In the genomic region with DNA sequence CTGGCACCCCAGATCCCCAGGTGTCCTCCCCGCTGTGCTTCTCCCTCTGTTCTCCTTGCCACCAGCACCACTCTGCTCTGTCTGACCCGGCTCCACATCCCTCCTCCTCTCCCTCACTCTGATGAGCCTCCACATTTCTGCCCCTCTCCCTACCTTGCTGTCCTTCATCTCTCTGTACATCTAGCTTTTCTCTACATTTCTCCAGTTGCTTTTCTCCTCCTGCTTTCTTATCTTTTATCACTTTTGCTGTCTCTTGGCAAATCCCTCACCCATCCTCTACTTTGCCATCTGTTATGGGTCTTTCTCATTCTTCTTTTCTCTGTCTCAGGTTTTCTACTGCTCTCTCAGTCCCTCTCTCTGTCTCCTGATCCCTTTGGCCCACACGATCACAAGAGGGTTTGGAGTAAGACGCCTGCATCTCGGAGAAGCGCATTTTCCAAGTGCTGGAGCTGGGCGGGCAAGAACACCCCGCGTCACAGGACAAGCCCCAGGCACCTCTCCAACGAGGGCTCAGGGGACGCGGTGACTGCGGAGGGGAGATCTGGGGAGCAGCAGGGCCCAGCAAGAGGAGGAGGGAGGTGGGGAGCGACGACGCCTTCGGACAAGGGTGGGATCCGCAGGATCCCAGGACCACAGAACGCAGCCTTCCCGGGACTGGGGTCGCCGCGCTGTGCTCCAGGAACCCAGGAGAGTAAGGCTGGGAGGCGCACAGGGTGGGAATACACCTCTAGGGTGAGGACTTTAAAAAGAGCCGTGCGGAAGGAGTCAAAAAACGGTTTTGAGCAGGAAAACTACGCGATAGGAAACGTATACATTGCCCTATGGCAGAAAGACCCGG, we compare ENCODE assay signal across 8 cellular contexts. TPM values are rescaled to one million over a fixed set of nuclear protein-coding genes. Genes with fewer than 3 reads are reported as not detected.
A peak's percentile ranks its signal among the peaks of the same experiment; 100 is the strongest.
DNase-seq lines count a peak whose midpoint lies in the region; TF ChIP-seq lines count a peak whose summit lies in the region.
"Not testable (repeated sequence)": the region's sequence is repeated elsewhere in the genome, so short reads cannot be mapped to it uniquely, and the experiment has no call there.

No MANE protein-coding gene starts in this region.

- not testable (repeated sequence) for H3K4me1 ChIP-seq in ES-I3 (ENCODE audit: insufficient read depth, low read length); HEK293 (ENCODE audit: control insufficient read depth, insufficient read depth, low read length); MM.1S (ENCODE audit: low read length); neural progenitor cell
- peaks cover 0 to 14% (median 3%) of the 10 kb centered on the region in 4 donors for H3K4me1 ChIP-seq in transverse colon

- H3K9me2 ChIP-seq in MM.1S (replicated peaks; ENCODE audit: insufficient read depth, low read length): not testable (repeated sequence)

- 3 to 15% methylated on average over 6 to 30 of the region's 31 CpGs for WGBS in transverse colon (ENCODE audit: low coverage in 1 of 2), 2 donors

- not testable (repeated sequence) for H3K27me3 Mint-ChIP-seq in chondrocyte (ENCODE audit: low read depth); neural progenitor cell (ENCODE audit: insufficient read depth, low read depth)

- not testable (repeated sequence) for H3F3A ChIP-seq in MM.1S (ENCODE audit: insufficient read depth, low read length); neural progenitor cell (ENCODE audit: low read depth)

- H2AFZ ChIP-seq in MM.1S (ENCODE audit: low read length) (peak overlapping the region; percentile 32), neural progenitor cell (replicated peaks) (peak overlapping the region; percentile 93)

- H3K4me3 Mint-ChIP-seq in chondrocyte (ENCODE audit: unreplicated experiment) (peak overlapping the region; percentile 90), neural progenitor cell (peak overlapping the region; percentile 90)

- not testable (repeated sequence) for DNase-seq in MM.1S; chondrocyte (ENCODE audit: low spot score); transverse colon
- peak; percentile 13 to 18 for DNase-seq in activated CD4-positive, alpha-beta T cell treated with anti-CD3 and anti-CD28 coated beads, Interleukin-2, amount 50 U/mL, for 48 hours
- DNase-seq in neural progenitor cell (ENCODE audit: low spot score): peak; percentile 23

- H3K27ac ChIP-seq in HEK293 (ENCODE audit: extremely low read depth, low read depth, low read length); MM.1S (ENCODE audit: low read length); neural progenitor cell: not testable (repeated sequence)
- H3K27ac ChIP-seq in transverse colon: peak overlapping the region; percentile 70 to 88 (median 81)

- TF ChIP-seq POLR2A in transverse colon (IDR thresholded peaks at IDR 0.05): not testable (repeated sequence)

- H3K4me3 ChIP-seq in HEK293 (ENCODE audit: low read depth, low read length) (peak overlapping the region; percentile 70), MM.1S (ENCODE audit: low read length) (peak overlapping the region; percentile 64), iPS-11a (ENCODE audit: low read depth, low read length) (peak overlapping the region; percentile 75), neural progenitor cell (peak overlapping the region; percentile 78), transverse colon (peak overlapping the region; percentile 51 to 90 (median 70))

- TF ChIP-seq EP300 in transverse colon (IDR thresholded peaks at IDR 0.05; ENCODE audit: low read depth): not testable (repeated sequence)

- not testable (repeated sequence) for H3K9me3 Mint-ChIP-seq in chondrocyte (ENCODE audit: low read depth); neural progenitor cell

- intact Hi-C loops in transverse colon (cut with DNase I; ENCODE audit: low total_unique reads): not testable (repeated sequence)

- H3K4me2 ChIP-seq in MM.1S (ENCODE audit: low read depth, low read length) (peak overlapping the region; percentile 49; the same call in 1 of the 2 replicates), neural progenitor cell (peak overlapping the region; percentile 78)

- CTCF ChIA-PET in HEK293 (lab: Yijun Ruan, JAX): not testable (repeated sequence)

- not testable (repeated sequence) for H3K27me3 ChIP-seq in MM.1S (replicated peaks; ENCODE audit: insufficient read depth, low read length); transverse colon
- peaks cover 19% of the 10 kb centered on the region for H3K27me3 ChIP-seq in neural progenitor cell

- not testable (repeated sequence) for H3K36me3 ChIP-seq in ES-I3 (ENCODE audit: insufficient read depth, low read length); HEK293 (ENCODE audit: control insufficient read depth in 2 of 2, insufficient read depth in 1 of 2, low read length in 2 of 2); MM.1S (replicated peaks; ENCODE audit: insufficient read depth, low read length); neural progenitor cell
- H3K36me3 ChIP-seq in transverse colon: peaks cover 0 to 27% (median 13%) of the 10 kb centered on the region in 4 donors

- in situ Hi-C loops in transverse colon (cut with MboI; ENCODE audit: low pct_ligation_motif_present in 1 of 4, low pct_unique_long_range_greater_than_20kb in 1 of 4, low sequenced_read_pairs in 3 of 4): loop anchor here in 1 of 4 donors (5.0 kb wide), 1 partner anchor 86 kb away; no protein-coding TSS in a partner anchor

- H3K36me3 Mint-ChIP-seq in chondrocyte (ENCODE audit: low read depth) (peaks cover 14% of the 10 kb centered on the region), neural progenitor cell (peaks cover 20% of the 10 kb centered on the region)

- peak overlapping the region; percentile 89 for H3K9ac ChIP-seq in ES-I3 (ENCODE audit: low read depth, low read length)
- peak overlapping the region; percentile 45; the same call in 1 of the 2 replicates for H3K9ac ChIP-seq in MM.1S (ENCODE audit: low read length)
- H3K9ac ChIP-seq in neural progenitor cell: not testable (repeated sequence)

- not testable (repeated sequence) for H4K20me1 ChIP-seq in MM.1S (ENCODE audit: insufficient read depth, low read length); neural progenitor cell (ENCODE audit: low read depth)

- H3K27ac Mint-ChIP-seq in chondrocyte (ENCODE audit: unreplicated experiment): peak overlapping the region; percentile 97
- not testable (repeated sequence) for H3K27ac Mint-ChIP-seq in neural progenitor cell

- not testable (repeated sequence) for H3K9me3 ChIP-seq in ES-I3 (ENCODE audit: control insufficient read depth, insufficient read depth, low read length); HEK293 (ENCODE audit: control insufficient read depth, insufficient read depth, low read depth, low read length); MM.1S (replicated peaks; ENCODE audit: insufficient read depth, low read length); neural progenitor cell (ENCODE audit: low read depth); transverse colon

- not testable (repeated sequence) for H3K79me2 ChIP-seq in MM.1S (ENCODE audit: low read length); neural progenitor cell (ENCODE audit: low read depth)

- H3K4me1 Mint-ChIP-seq in chondrocyte (ENCODE audit: low read depth): peaks cover 27% of the 10 kb centered on the region
- not testable (repeated sequence) for H3K4me1 Mint-ChIP-seq in neural progenitor cell

- POLR2A ChIA-PET in HEK293 (lab: Yijun Ruan, JAX): not testable (repeated sequence)

- TF ChIP-seq CTCF in HEK293 (tag by site-specific recombination; IDR thresholded peaks at IDR 0.05); MM.1S (IDR thresholded peaks at IDR 0.05; ENCODE audit: low read length); chondrocyte (IDR thresholded peaks at IDR 0.05); neural progenitor cell (IDR thresholded peaks at IDR 0.05); transverse colon (IDR thresholded peaks at IDR 0.05): not testable (repeated sequence)

TF ChIP-seq in HEK293, 187 proteins besides CTCF, POLR2A, EP300 and RAD21:
- peak; percentile 98 for TF ChIP-seq ZNF530 (tag by site-specific recombination; IDR thresholded peaks at IDR 0.05; ENCODE audit: low read depth)
- TF ChIP-seq PRDM1 (tag by site-specific recombination; IDR thresholded peaks at IDR 0.05): peak; percentile 59

RNA-seq across cellular contexts. Expression of gene ZNF468, which starts 0.7 kb away (rescaled TPM):
- total RNA-seq in chondrocyte (11.5 to 20.0 TPM (median 16.7 TPM) in 3 replicates), neural progenitor cell (ENCODE audit: low replicate concordance) (30.4 and 40.7 TPM in 2 replicates), transverse colon (10 to 100 TPM; 10.1 to 26.9 (median 17.1) TPM)

RNA-seq across cellular contexts. Expression of gene ZNF28, which starts 35.3 kb away (rescaled TPM):
- total RNA-seq in chondrocyte (13.9 to 17.4 TPM (median 16.7 TPM) in 3 replicates), neural progenitor cell (ENCODE audit: low replicate concordance) (24.1 and 37.6 TPM in 2 replicates), transverse colon (10 to 100 TPM in 3 of 4 donors, under 1 TPM in 1; 0.75 to 21.2 (median 13.0) TPM)

RNA-seq across cellular contexts. Expression of gene ZNF320, which starts 40.7 kb away (rescaled TPM):
- total RNA-seq in chondrocyte: 15.6 to 19.8 TPM (median 16.0 TPM) in 3 replicates
- total RNA-seq in neural progenitor cell (ENCODE audit: low replicate concordance): 30.1 and 35.5 TPM in 2 replicates
- 10 to 100 TPM in 2 of 4 donors, 1 to 10 TPM in 2; 2.8 to 23.1 (median 11.5) TPM for total RNA-seq in transverse colon
